ENCODE assay signal across 1 cellular context in genomic region chr10:84341538-84341856, GRCh38.
TF ChIP-seq lines count a peak whose summit lies in the region.

No MANE protein-coding gene starts in this region.

TF ChIP-seq in K562, 482 proteins besides CTCF, POLR2A, EP300 and RAD21:
- no peak for TF ChIP-seq FOSL1 (tag; conservative IDR thresholded peaks at IDR 0.05)
- no peak for TF ChIP-seq ZBTB12 (CRISPR knock-in tag; IDR thresholded peaks at IDR 0.05)
- TF ChIP-seq ZNF740 (CRISPR knock-in tag; IDR thresholded peaks at IDR 0.05), result peak; percentile 68; the same call in 1 of the 2 replicates
- no peak for TF ChIP-seq ZNF740 (tag; IDR thresholded peaks at IDR 0.05)
- no peak for TF ChIP-seq GABPB1 (CRISPR knock-in tag; IDR thresholded peaks at IDR 0.05)
- TF ChIP-seq KDM5B (IDR thresholded peaks at IDR 0.05; ENCODE audit: insufficient replicate concordance, low read depth, low read length), result no peak
- TF ChIP-seq POU5F1 (IDR thresholded peaks at IDR 0.05; ENCODE audit: borderline replicate concordance, low read depth, low read length, partially characterized antibody), result no peak
- TF ChIP-seq XRCC5 (IDR thresholded peaks at IDR 0.05; ENCODE audit: low read depth, low read length), result no peak
- no peak for TF ChIP-seq MIER1 (IDR thresholded peaks at IDR 0.05; ENCODE audit: low read depth)
- no peak for TF ChIP-seq HNRNPH1 (optimal IDR thresholded peaks at IDR 0.05; ENCODE audit: low read depth, low read length)
- no peak for TF ChIP-seq ZNF41 (CRISPR knock-in tag; conservative IDR thresholded peaks at IDR 0.05)
- no peak for TF ChIP-seq ZNF507 (tag; conservative IDR thresholded peaks at IDR 0.05)
- peak; percentile 44 for TF ChIP-seq DACH1 (IDR thresholded peaks at IDR 0.05; ENCODE audit: partially characterized antibody)
- TF ChIP-seq YY1 (IDR thresholded peaks at IDR 0.05; ENCODE audit: borderline replicate concordance in 1 of 3, control insufficient read depth in 1 of 3, extremely low read depth in 1 of 3, insufficient read depth in 3 of 3, insufficient read length in 1 of 3, insufficient replicate concordance in 2 of 3, low read depth in 1 of 3, low read length in 2 of 3), result peak in 1 of 3 experiments; percentile 53
